21 cellular contexts compared by ENCODE assay signal in the genomic region with DNA sequence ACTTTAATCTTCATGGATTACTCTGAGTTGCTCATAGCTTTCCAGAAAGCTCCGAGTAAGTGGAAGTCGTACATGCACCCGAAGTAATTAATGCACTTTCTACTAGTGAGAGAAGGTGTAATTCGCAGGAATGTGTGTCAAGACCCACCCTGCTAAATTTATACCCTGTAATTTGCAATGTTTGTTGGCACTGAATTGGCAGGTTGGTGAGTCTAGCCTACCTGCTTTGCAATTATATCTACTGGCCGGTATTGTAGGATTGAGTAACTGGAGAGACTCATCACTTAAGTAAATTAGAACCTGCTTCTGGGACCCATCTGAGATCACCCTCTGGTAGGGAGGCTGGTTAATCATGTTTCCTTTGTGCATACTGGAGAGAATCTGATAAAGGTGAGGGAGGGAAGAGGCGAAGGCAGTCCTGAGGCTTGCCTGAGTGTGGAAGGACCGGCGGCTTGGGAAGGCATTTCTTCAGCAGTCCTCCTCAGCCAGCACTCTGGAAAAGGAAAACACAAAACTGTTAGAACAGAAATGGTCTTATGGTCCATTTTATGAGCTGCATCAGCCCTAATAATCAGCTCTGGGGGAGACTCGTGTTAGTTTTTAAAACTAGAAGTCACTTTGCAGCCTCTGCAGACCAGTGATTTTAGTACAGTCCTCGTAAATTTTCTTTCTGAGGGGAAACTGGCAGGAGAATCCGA.
DNase-seq lines count a peak whose midpoint lies in the region; ATAC-seq and TF ChIP-seq lines count a peak whose summit lies in the region.
"Had no signal": no experiment of that assay in that cellular context is flagged by ENCODE, and none has a peak within 500 bp of the region (broad histone marks: within the 10 kb centered on the region; RNA-seq: fewer than 3 reads in every experiment).

No MANE protein-coding gene starts in this region.

- peaks cover 7% of the 10 kb centered on the region for H3K9me3 Mint-ChIP-seq in MCF 10A (ENCODE audit: unreplicated experiment)
- peaks cover 8% of the 10 kb centered on the region for H3K9me3 Mint-ChIP-seq in activated CD8-positive, alpha-beta T cell treated with anti-CD3 and anti-CD28 coated beads, Interleukin-2, amount 10 ng/mL, durations not matched to agents 7 days and 5 days (ENCODE audit: insufficient read depth)
- H3K9me3 Mint-ChIP-seq: activated CD4-positive, alpha-beta memory T cell treated with anti-CD3 and anti-CD28 coated beads, Interleukin-2, amount 10 ng/mL, durations not matched to agents 7 days and 5 days had no signal

- no peak overlapping the region for H3K27ac ChIP-seq in mammary epithelial cell (ENCODE audit: insufficient read depth, low read depth, low read length)
- peak overlapping the region; percentile 52 for H3K27ac ChIP-seq in RWPE1
- H3K27ac ChIP-seq: left lung had no signal

- H3K79me2 ChIP-seq in mammary epithelial cell (ENCODE audit: insufficient read depth, low read length), result peaks cover 74% of the 10 kb centered on the region

- no peak overlapping the region for H3K4me3 ChIP-seq in mammary epithelial cell (replicated peaks in 1 of 3; ENCODE audit: insufficient read depth in 1 of 3, low read depth in 2 of 3, low read length in 3 of 3)
- H3K4me3 ChIP-seq: left lung had no signal

- peaks cover 2% of the 10 kb centered on the region for H3K9me3 ChIP-seq in mammary epithelial cell (replicated peaks; ENCODE audit: insufficient read depth, low read length)

- CTCF ChIA-PET in MCF 10A (lab: Yijun Ruan, JAX) (interaction anchor here (0.6 to 1.8 kb wide), 3 partner anchors 13 to 186 kb away, joined by 3 to 5 read pairs (median 3); no protein-coding TSS in a partner anchor), mammary epithelial cell (lab: Charles Lee; ENCODE audit: low non-redundant PET) (no interaction called here), RWPE1 (lab: Yijun Ruan, JAX) (interaction anchor here (0.6 kb wide), 1 partner anchor 391 kb away, joined by 3 read pairs; no protein-coding TSS in a partner anchor)
- CTCF ChIA-PET in activated CD8-positive, alpha-beta T cell treated with anti-CD3 and anti-CD28 coated beads, Interleukin-2, amount 10 ng/mL, durations not matched to agents 7 days and 5 days (lab: Charles Lee), result no interaction called here

- H3K9ac ChIP-seq in mammary epithelial cell (ENCODE audit: insufficient read depth, low read length), result no peak overlapping the region

- no peaks in the 10 kb centered on the region for H4K20me1 ChIP-seq in mammary epithelial cell (ENCODE audit: insufficient read depth, low read length)

- H3K27me3 ChIP-seq in mammary epithelial cell (ENCODE audit: insufficient read depth, low read length), result no peaks in the 10 kb centered on the region
- H3K27me3 ChIP-seq: left lung had no signal

- no peaks in the 10 kb centered on the region for H3K36me3 ChIP-seq in mammary epithelial cell (ENCODE audit: insufficient read depth, low read length)
- H3K36me3 ChIP-seq: left lung had no signal

- intact Hi-C loops in MCF 10A (cut with micrococcal nuclease) (loop anchor here (5.0 kb wide), 1 partner anchor 185 kb away; no protein-coding TSS in a partner anchor), mammary epithelial cell (cut with micrococcal nuclease) (no loop called here)

- dilution Hi-C loops in mammary epithelial cell (cut with HindIII; ENCODE audit: low sequenced_read_pairs), result no loop called here

- 85% methylated on average over 11 of the region's 11 CpGs for WGBS in mammary epithelial cell (ENCODE audit: low coverage, missing lambda C conversion rate)

- TF ChIP-seq CTCF in MCF 10A (IDR thresholded peaks at IDR 0.05; ENCODE audit: unreplicated experiment), result no peak
- no peak for TF ChIP-seq CTCF in mammary epithelial cell (conservative IDR thresholded peaks at IDR 0.05 in 1 of 2, IDR thresholded peaks at IDR 0.05 in 1 of 2; ENCODE audit: extremely low read depth in 1 of 2, insufficient read depth in 1 of 2, low read depth in 1 of 2, low read length in 2 of 2)
- no peak for TF ChIP-seq CTCF in RWPE1 (conservative IDR thresholded peaks at IDR 0.05; ENCODE audit: low read depth)

- peaks cover 13% of the 10 kb centered on the region for H3K36me3 Mint-ChIP-seq in MCF 10A (ENCODE audit: insufficient read depth, unreplicated experiment)
- no peaks in the 10 kb centered on the region for H3K36me3 Mint-ChIP-seq in activated CD8-positive, alpha-beta T cell treated with anti-CD3 and anti-CD28 coated beads, Interleukin-2, amount 10 ng/mL, durations not matched to agents 7 days and 5 days (ENCODE audit: low read depth)
- H3K36me3 Mint-ChIP-seq: activated naive CD8-positive, alpha-beta T cell treated with anti-CD3 and anti-CD28 coated beads, Interleukin-2, amount 10 ng/mL, durations not matched to agents 7 days and 5 days; naive thymus-derived CD4-positive, alpha-beta T cell had no signal

- no TSS peak for BruUV-seq in MCF 10A (replicated peaks; lab: Mats Ljungman, UMichigan)
- BruUV-seq in mammary epithelial cell (replicated peaks; lab: Mats Ljungman, UMichigan), result no TSS peak

- DNase-seq in MCF 10A (ENCODE audit: unreplicated experiment), result no peak
- no peak for DNase-seq in mammary epithelial cell
- DNase-seq in RWPE1 (ENCODE audit: low spot score), result peak; percentile 36
- DNase-seq in activated CD4-positive, alpha-beta T cell treated with anti-CD3 and anti-CD28 coated beads, Interleukin-2, amount 50 U/mL, for 1 hour, result no peak
- DNase-seq in activated CD8-positive, alpha-beta T cell treated with anti-CD3 and anti-CD28 coated beads, Interleukin-2, amount 10 ng/mL, durations not matched to agents 7 days and 5 days, result no peak
- DNase-seq: activated CD4-positive, alpha-beta memory T cell treated with anti-CD3 and anti-CD28 coated beads, Interleukin-2, amount 10 ng/mL, durations not matched to agents 7 days and 5 days; activated effector memory CD4-positive, alpha-beta T cell treated with Interleukin-2 at 50 U/mL for 16 hours; activated naive CD8-positive, alpha-beta T cell treated with anti-CD3 and anti-CD28 coated beads, Interleukin-2, amount 10 ng/mL, durations not matched to agents 7 days and 5 days; DMS53; erythroblast; KG1; left lung; naive thymus-derived CD4-positive, alpha-beta T cell; RPMI8226; small intestine; stimulated activated CD4-positive, alpha-beta T cell treated with anti-CD3 and anti-CD28 coated beads, Interleukin-2, amount 100 ng/mL, for 24 hours; T1000 had no signal

- no peak overlapping the region for H2AFZ ChIP-seq in mammary epithelial cell (ENCODE audit: low read depth, low read length)

- peaks cover 42% of the 10 kb centered on the region for H3K4me1 Mint-ChIP-seq in MCF 10A (ENCODE audit: insufficient read depth, unreplicated experiment)
- H3K4me1 Mint-ChIP-seq in activated CD8-positive, alpha-beta T cell treated with anti-CD3 and anti-CD28 coated beads, Interleukin-2, amount 10 ng/mL, durations not matched to agents 7 days and 5 days (ENCODE audit: low read depth), result no peaks in the 10 kb centered on the region
- H3K4me1 Mint-ChIP-seq: activated CD4-positive, alpha-beta memory T cell treated with anti-CD3 and anti-CD28 coated beads, Interleukin-2, amount 10 ng/mL, durations not matched to agents 7 days and 5 days; activated naive CD8-positive, alpha-beta T cell treated with anti-CD3 and anti-CD28 coated beads, Interleukin-2, amount 10 ng/mL, durations not matched to agents 7 days and 5 days; naive thymus-derived CD4-positive, alpha-beta T cell had no signal

- H3K4me1 ChIP-seq in mammary epithelial cell (ENCODE audit: insufficient read depth, low read length), result peaks cover 36% of the 10 kb centered on the region
- H3K4me1 ChIP-seq: left lung had no signal

- peak overlapping the region; percentile 78 for H3K27ac Mint-ChIP-seq in MCF 10A (ENCODE audit: low read depth, unreplicated experiment)
- H3K27ac Mint-ChIP-seq in activated CD8-positive, alpha-beta T cell treated with anti-CD3 and anti-CD28 coated beads, Interleukin-2, amount 10 ng/mL, durations not matched to agents 7 days and 5 days, result no peak overlapping the region
- H3K27ac Mint-ChIP-seq: activated CD4-positive, alpha-beta memory T cell treated with anti-CD3 and anti-CD28 coated beads, Interleukin-2, amount 10 ng/mL, durations not matched to agents 7 days and 5 days; activated naive CD8-positive, alpha-beta T cell treated with anti-CD3 and anti-CD28 coated beads, Interleukin-2, amount 10 ng/mL, durations not matched to agents 7 days and 5 days; naive thymus-derived CD4-positive, alpha-beta T cell had no signal

- ATAC-seq in esophagus mucosa (peak; percentile 81), HG02588 (IDR thresholded peaks at IDR 0.05; ENCODE audit: unreplicated experiment) (no peak), GM21381 (IDR thresholded peaks at IDR 0.05; ENCODE audit: unreplicated experiment) (no peak)
- ATAC-seq in activated CD8-positive, alpha-beta T cell treated with anti-CD3 and anti-CD28 coated beads, Interleukin-2, amount 10 ng/mL, durations not matched to agents 7 days and 5 days, result no peak
- ATAC-seq: activated CD4-positive, CD25-positive, alpha-beta regulatory T cell treated with anti-CD3 and anti-CD28 coated beads, Interleukin-2, amount 50 U/mL, for 24 hours; left lung; naive thymus-derived CD4-positive, alpha-beta T cell had no signal

- in situ Hi-C loops in mammary epithelial cell (cut with MboI; ENCODE audit: low sequenced_read_pairs in 2 of 2), result no loop called here

- no peak overlapping the region for H3K4me2 ChIP-seq in mammary epithelial cell (ENCODE audit: insufficient read depth, low read depth, low read length)

- no peaks in the 10 kb centered on the region for H3K27me3 Mint-ChIP-seq in MCF 10A (ENCODE audit: insufficient read depth, unreplicated experiment)
- peaks cover 9% of the 10 kb centered on the region for H3K27me3 Mint-ChIP-seq in activated CD8-positive, alpha-beta T cell treated with anti-CD3 and anti-CD28 coated beads, Interleukin-2, amount 10 ng/mL, durations not matched to agents 7 days and 5 days (ENCODE audit: low read depth)
- H3K27me3 Mint-ChIP-seq: activated CD4-positive, alpha-beta memory T cell treated with anti-CD3 and anti-CD28 coated beads, Interleukin-2, amount 10 ng/mL, durations not matched to agents 7 days and 5 days had no signal

- POLR2A ChIA-PET in MCF 10A (lab: Yijun Ruan, JAX), result interaction anchor here (0.6 kb wide), 1 partner anchor 12 kb away, joined by 5 read pairs; no protein-coding TSS in a partner anchor
- POLR2A ChIA-PET in RWPE1 (lab: Yijun Ruan, JAX; ENCODE audit: low non-redundant PET), result no interaction called here
- POLR2A ChIA-PET in activated CD8-positive, alpha-beta T cell treated with anti-CD3 and anti-CD28 coated beads, Interleukin-2, amount 10 ng/mL, durations not matched to agents 7 days and 5 days (lab: Charles Lee), result no interaction called here

- H3K4me3 Mint-ChIP-seq in MCF 10A (ENCODE audit: unreplicated experiment), result no peak overlapping the region
- H3K4me3 Mint-ChIP-seq in activated CD8-positive, alpha-beta T cell treated with anti-CD3 and anti-CD28 coated beads, Interleukin-2, amount 10 ng/mL, durations not matched to agents 7 days and 5 days, result no peak overlapping the region
- H3K4me3 Mint-ChIP-seq: activated CD4-positive, alpha-beta memory T cell treated with anti-CD3 and anti-CD28 coated beads, Interleukin-2, amount 10 ng/mL, durations not matched to agents 7 days and 5 days; activated naive CD8-positive, alpha-beta T cell treated with anti-CD3 and anti-CD28 coated beads, Interleukin-2, amount 10 ng/mL, durations not matched to agents 7 days and 5 days; naive thymus-derived CD4-positive, alpha-beta T cell had no signal

Comparison
In these comparisons a context has a peak if more than half of its experiments do, and no peak if none do; other contexts are left out.
1. CTCF ChIA-PET loops: an anchor here in MCF 10A (0.6 to 1.8 kb wide) and RWPE1 (0.6 kb wide); none called in mammary epithelial cell and activated CD8-positive, alpha-beta T cell treated with anti-CD3 and anti-CD28 coated beads, Interleukin-2, amount 10 ng/mL, durations not matched to agents 7 days and 5 days.